21 cellular contexts compared by ENCODE assay signal in the genomic region with DNA sequence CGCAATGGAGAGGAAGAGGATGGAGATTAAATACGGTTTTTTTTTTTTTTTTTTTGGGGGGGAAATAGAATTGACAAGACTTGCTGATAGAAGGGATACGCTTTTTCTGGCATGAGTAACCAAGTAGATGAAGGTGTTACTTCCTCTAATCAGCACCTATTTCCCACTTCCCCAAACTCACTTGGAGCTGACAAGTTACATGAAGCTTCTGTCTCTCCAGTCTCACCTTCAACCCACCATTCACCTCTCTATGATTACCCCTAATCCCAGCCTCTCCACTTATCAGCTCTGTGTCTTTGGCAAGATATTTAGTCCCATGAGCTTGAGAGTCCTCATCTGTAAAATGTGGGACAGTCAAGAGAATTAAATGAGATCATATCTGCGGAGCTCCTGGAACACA.
A peak's percentile ranks its signal among the peaks of the same experiment; 100 is the strongest.
DNase-seq lines count a peak whose midpoint lies in the region; ATAC-seq and TF ChIP-seq lines count a peak whose summit lies in the region.
"Had no signal": no experiment of that assay in that cellular context is flagged by ENCODE, and none has a peak within 500 bp of the region (broad histone marks: within the 10 kb centered on the region; RNA-seq: fewer than 3 reads in every experiment).

No MANE protein-coding gene starts in this region.

- H3K27me3 Mint-ChIP-seq in activated CD4-positive, alpha-beta T cell treated with anti-CD3 and anti-CD28 coated beads, Interleukin-2, amount 10 ng/mL, durations not matched to agents 24 days and 14 days: no peaks in the 10 kb centered on the region
- no peaks in the 10 kb centered on the region for H3K27me3 Mint-ChIP-seq in activated naive CD4-positive, alpha-beta T cell treated with anti-CD3 and anti-CD28 coated beads, Interleukin-2, amount 10 ng/mL, durations not matched to agents 7 days and 5 days

- H3K27ac Mint-ChIP-seq in activated CD4-positive, alpha-beta T cell treated with anti-CD3 and anti-CD28 coated beads, Interleukin-2, amount 10 ng/mL, durations not matched to agents 24 days and 14 days: no peak overlapping the region
- no peak overlapping the region for H3K27ac Mint-ChIP-seq in activated naive CD4-positive, alpha-beta T cell treated with anti-CD3 and anti-CD28 coated beads, Interleukin-2, amount 10 ng/mL, durations not matched to agents 7 days and 5 days
- H3K27ac Mint-ChIP-seq: CD4-positive, alpha-beta memory T cell had no signal

- H3K4me1 ChIP-seq in left ventricle myocardium inferior (peaks cover 13% of the 10 kb centered on the region), mesendoderm (ENCODE audit: control insufficient read depth, low read depth, low read length) (peaks cover 7% of the 10 kb centered on the region)
- H3K4me1 ChIP-seq: A549 had no signal

- no peak overlapping the region for H2BK15ac ChIP-seq in mesendoderm (replicated peaks; ENCODE audit: low read depth)

- no peak overlapping the region for H3K4me3 Mint-ChIP-seq in activated CD4-positive, alpha-beta T cell treated with anti-CD3 and anti-CD28 coated beads, Interleukin-2, amount 10 ng/mL, durations not matched to agents 24 days and 14 days
- no peak overlapping the region for H3K4me3 Mint-ChIP-seq in activated naive CD4-positive, alpha-beta T cell treated with anti-CD3 and anti-CD28 coated beads, Interleukin-2, amount 10 ng/mL, durations not matched to agents 7 days and 5 days
- H3K4me3 Mint-ChIP-seq: CD4-positive, alpha-beta memory T cell had no signal

- peak overlapping the region; percentile 54 for H3K56ac ChIP-seq in mesendoderm (ENCODE audit: low read length)

- no peak overlapping the region for H3K4me3 ChIP-seq in left ventricle myocardium inferior
- H3K4me3 ChIP-seq in mesendoderm (ENCODE audit: low read length): no peak overlapping the region
- H3K4me3 ChIP-seq: A549, GM23248 had no signal

- intact Hi-C loops in activated CD4-positive, alpha-beta T cell treated with anti-CD3 and anti-CD28 coated beads, Interleukin-2, amount 10 ng/mL, durations not matched to agents 24 days and 14 days (cut with micrococcal nuclease): no loop called here
- intact Hi-C loops in left ventricle myocardium inferior (cut with micrococcal nuclease): no loop called here
- intact Hi-C loops in cardiac septum (cut with DNase I): no loop called here

- H3K9ac ChIP-seq in mesendoderm (ENCODE audit: low read length): no peak overlapping the region
- H3K9ac ChIP-seq: GM23248 had no signal

- H3K9me3 Mint-ChIP-seq in activated CD4-positive, alpha-beta T cell treated with anti-CD3 and anti-CD28 coated beads, Interleukin-2, amount 10 ng/mL, durations not matched to agents 24 days and 14 days: no peaks in the 10 kb centered on the region
- H3K9me3 Mint-ChIP-seq in activated naive CD4-positive, alpha-beta T cell treated with anti-CD3 and anti-CD28 coated beads, Interleukin-2, amount 10 ng/mL, durations not matched to agents 7 days and 5 days: no peaks in the 10 kb centered on the region

- WGBS in mesendoderm (ENCODE audit: extremely low coverage, insufficient coverage, low lambda C conversion rate): no CpG with 5 or more reads among the region's 4 CpGs

- H3K4ac ChIP-seq in mesendoderm (ENCODE audit: low read depth, low read length): no peak overlapping the region

- H3K79me2 ChIP-seq in mesendoderm (ENCODE audit: control insufficient read depth, insufficient read depth, low read length): no peaks in the 10 kb centered on the region

- CTCF ChIA-PET in activated naive CD4-positive, alpha-beta T cell treated with anti-CD3 and anti-CD28 coated beads, Interleukin-2, amount 10 ng/mL, durations not matched to agents 7 days and 5 days (lab: Charles Lee): interaction anchor here (0.6 kb wide), 1 partner anchor 412 kb away, joined by 3 read pairs; no protein-coding TSS in a partner anchor

- H4K5ac ChIP-seq in mesendoderm (ENCODE audit: low read length): no peak overlapping the region

- H2AK5ac ChIP-seq in mesendoderm (ENCODE audit: low read length): no peak overlapping the region

- peaks cover 14% of the 10 kb centered on the region for H3K9me3 ChIP-seq in left ventricle myocardium inferior (replicated peaks)
- H3K9me3 ChIP-seq: A549 had no signal

- H3K36me3 Mint-ChIP-seq in activated CD4-positive, alpha-beta T cell treated with anti-CD3 and anti-CD28 coated beads, Interleukin-2, amount 10 ng/mL, durations not matched to agents 24 days and 14 days (ENCODE audit: low read depth): no peaks in the 10 kb centered on the region
- no peaks in the 10 kb centered on the region for H3K36me3 Mint-ChIP-seq in activated naive CD4-positive, alpha-beta T cell treated with anti-CD3 and anti-CD28 coated beads, Interleukin-2, amount 10 ng/mL, durations not matched to agents 7 days and 5 days

- no peak overlapping the region for H3K23ac ChIP-seq in mesendoderm (ENCODE audit: low read length)

- no peak overlapping the region for H4K8ac ChIP-seq in mesendoderm (ENCODE audit: low read depth, low read length)

- no peak overlapping the region for H3K4me2 ChIP-seq in mesendoderm (ENCODE audit: low read length)
- H3K4me2 ChIP-seq: A549 had no signal

- H3K4me1 Mint-ChIP-seq in activated CD4-positive, alpha-beta T cell treated with anti-CD3 and anti-CD28 coated beads, Interleukin-2, amount 10 ng/mL, durations not matched to agents 24 days and 14 days: no peaks in the 10 kb centered on the region
- no peaks in the 10 kb centered on the region for H3K4me1 Mint-ChIP-seq in activated naive CD4-positive, alpha-beta T cell treated with anti-CD3 and anti-CD28 coated beads, Interleukin-2, amount 10 ng/mL, durations not matched to agents 7 days and 5 days
- H3K4me1 Mint-ChIP-seq: CD4-positive, alpha-beta memory T cell had no signal

- H3K27me3 ChIP-seq in left ventricle myocardium inferior (ENCODE audit: low read depth) (no peaks in the 10 kb centered on the region), mesendoderm (ENCODE audit: insufficient read depth, low read length, poor library complexity) (no peaks in the 10 kb centered on the region)

- DNase-seq in activated CD4-positive, alpha-beta T cell treated with anti-CD3 and anti-CD28 coated beads, Interleukin-2, amount 10 ng/mL, durations not matched to agents 24 days and 14 days: peak; percentile 8
- DNase-seq in activated CD4-positive, alpha-beta T cell treated with anti-CD3 and anti-CD28 coated beads, Interleukin-2, amount 50 U/mL, for 1 hour: no peak
- DNase-seq in left ventricle myocardium inferior: no peak
- DNase-seq in cardiac septum (ENCODE audit: low spot score): no peak
- DNase-seq in mesendoderm: peak; percentile 67
- DNase-seq in activated naive CD4-positive, alpha-beta T cell treated with anti-CD3 and anti-CD28 coated beads, Interleukin-2, amount 10 ng/mL, durations not matched to agents 7 days and 5 days: no peak
- DNase-seq: 8988T; ACHN; AML-193; C1 segment of cervical spinal cord; Calu3; CD4-positive, alpha-beta memory T cell; COR-L47; DMS53; DMS79 treated with DMSO at 0.1 percent for 48 hours; GF-D8; GM23248; H7; HCEC 1CT had no signal

- no peak for ATAC-seq in GM21737 (IDR thresholded peaks at IDR 0.05; ENCODE audit: unreplicated experiment)
- ATAC-seq: A549 had no signal

- H3K36me3 ChIP-seq in left ventricle myocardium inferior (no peaks in the 10 kb centered on the region), mesendoderm (ENCODE audit: control insufficient read depth, insufficient read depth, low read length) (no peaks in the 10 kb centered on the region)

- peak overlapping the region; percentile 60 for H3K27ac ChIP-seq in left ventricle myocardium inferior (replicated peaks)
- H3K27ac ChIP-seq in mesendoderm (ENCODE audit: low read depth, low read length): no peak overlapping the region
- H3K27ac ChIP-seq: A549, GM23248 had no signal

- peak overlapping the region; percentile 6 for H2BK5ac ChIP-seq in mesendoderm (ENCODE audit: low read length)

- H3K79me1 ChIP-seq in mesendoderm (ENCODE audit: low read length): no peaks in the 10 kb centered on the region

- H2BK120ac ChIP-seq in mesendoderm (ENCODE audit: low read depth, low read length): no peak overlapping the region

- H3K18ac ChIP-seq in mesendoderm (ENCODE audit: low read length): no peak overlapping the region

- TF ChIP-seq CTCF in left ventricle myocardium inferior (IDR thresholded peaks at IDR 0.05; ENCODE audit: borderline replicate concordance): no peak

Comparison
In these comparisons a context has a peak if more than half of its experiments do, and no peak if none do; other contexts are left out.
1. DNase-seq: peak in activated CD4-positive, alpha-beta T cell treated with anti-CD3 and anti-CD28 coated beads, Interleukin-2, amount 10 ng/mL, durations not matched to agents 24 days and 14 days (single experiment) and mesendoderm (single experiment); none in activated CD4-positive, alpha-beta T cell treated with anti-CD3 and anti-CD28 coated beads, Interleukin-2, amount 50 U/mL, for 1 hour (single experiment), left ventricle myocardium inferior (single experiment), cardiac septum (single experiment) and activated naive CD4-positive, alpha-beta T cell treated with anti-CD3 and anti-CD28 coated beads, Interleukin-2, amount 10 ng/mL, durations not matched to agents 7 days and 5 days (single experiment).